ENCODE assay signal across 13 cellular contexts in genomic region chr14:105316563-105316941, GRCh38. TPM values are rescaled to one million over a fixed set of nuclear protein-coding genes. Genes with fewer than 3 reads are reported as not detected.
A peak's percentile ranks its signal among the peaks of the same experiment; 100 is the strongest.
DNase-seq lines count a peak whose midpoint lies in the region; ATAC-seq, FAIRE-seq and TF ChIP-seq lines count a peak whose summit lies in the region.
"Had no signal": no experiment of that assay in that cellular context is flagged by ENCODE, and none has a peak within 500 bp of the region (broad histone marks: within the 10 kb centered on the region; RNA-seq: fewer than 3 reads in every experiment).

No MANE protein-coding gene starts in this region.

- CTCF ChIA-PET in A549 (lab: Yijun Ruan, JAX), result interaction anchor here (0.5 kb wide), 1 partner anchor 14 kb away, joined by 4 read pairs; no protein-coding TSS in a partner anchor
- CTCF ChIA-PET in MCF 10A (lab: Yijun Ruan, JAX), result interaction anchor here (1.7 kb wide), 1 partner anchor 36 kb away, joined by 4 read pairs; no protein-coding TSS in a partner anchor

- H3K4me1 ChIP-seq in A549, result peaks cover 16% of the 10 kb centered on the region
- peaks cover 22% of the 10 kb centered on the region for H3K4me1 ChIP-seq in DOHH2 (ENCODE audit: control insufficient read depth, low read length)

- H3K9me2 ChIP-seq in DOHH2 (replicated peaks; ENCODE audit: control insufficient read depth, low read length), result no peaks in the 10 kb centered on the region

- no peaks in the 10 kb centered on the region for H3K27me3 Mint-ChIP-seq in MCF 10A (ENCODE audit: insufficient read depth, unreplicated experiment)
- no peaks in the 10 kb centered on the region for H3K27me3 Mint-ChIP-seq in natural killer cell treated with Interleukin-12 subunit alpha and Interleukin-12 subunit beta and Interleukin-15 and Interleukin-18, amount 100 ng/mL, for 72 hours

- POLR2A ChIA-PET in A549 (lab: Yijun Ruan, JAX) (no interaction called here), MCF 10A (lab: Yijun Ruan, JAX) (interaction anchor here (0.7 to 0.8 kb wide), 2 partner anchors 17 to 47 kb away, joined by 3 to 4 read pairs; no protein-coding TSS in a partner anchor)

- no peak for FAIRE-seq in A549 (lab: Jason Lieb, UNC)
- FAIRE-seq: GM18507 had no signal

- peak overlapping the region; percentile 93; the same call in 2 of the 3 replicates for H3K4me2 ChIP-seq in A549
- H3K4me2 ChIP-seq in DOHH2 (ENCODE audit: low read length), result 0 out of 2 replicates have a peak overlapping the region, but pooled peaks have one; percentile 9

- ATAC-seq in A549 (no peak), GM18511 (IDR thresholded peaks at IDR 0.05; ENCODE audit: unreplicated experiment) (no peak)
- no peak for ATAC-seq in natural killer cell treated with Interleukin-12 subunit alpha and Interleukin-12 subunit beta and Interleukin-15 and Interleukin-18, amount 100 ng/mL, for 72 hours

- intact Hi-C loops in MCF 10A (cut with micrococcal nuclease), result loop anchor here (5.0 kb wide), 1 partner anchor 36 kb away; no protein-coding TSS in a partner anchor

- TF ChIP-seq CTCF in A549 (IDR thresholded peaks at IDR 0.05) (no peak), DOHH2 (IDR thresholded peaks at IDR 0.05; ENCODE audit: low read depth, low read length, poor library complexity, severe bottlenecking) (no peak), MCF 10A (IDR thresholded peaks at IDR 0.05; ENCODE audit: unreplicated experiment) (no peak)

- TF ChIP-seq POLR2A in A549 (IDR thresholded peaks at IDR 0.05; ENCODE audit: low read length), result no peak

- H4K20me1 ChIP-seq in DOHH2 (ENCODE audit: control insufficient read depth, insufficient read depth, low read depth, low read length), result peaks cover 8% of the 10 kb centered on the region; the same call in 1 of the 2 replicates

- no peak overlapping the region for H3K27ac ChIP-seq in A549
- H3K27ac ChIP-seq in DOHH2 (ENCODE audit: low read depth, low read length), result no peak overlapping the region

- H3K9me3 Mint-ChIP-seq in MCF 10A (ENCODE audit: unreplicated experiment), result no peaks in the 10 kb centered on the region
- no peaks in the 10 kb centered on the region for H3K9me3 Mint-ChIP-seq in natural killer cell treated with Interleukin-12 subunit alpha and Interleukin-12 subunit beta and Interleukin-15 and Interleukin-18, amount 100 ng/mL, for 72 hours

- peak overlapping the region; percentile 84 for H3K4me3 Mint-ChIP-seq in MCF 10A (ENCODE audit: unreplicated experiment)
- H3K4me3 Mint-ChIP-seq in natural killer cell treated with Interleukin-12 subunit alpha and Interleukin-12 subunit beta and Interleukin-15 and Interleukin-18, amount 100 ng/mL, for 72 hours, result peak overlapping the region; percentile 88

- no peak for TF ChIP-seq EP300 in A549 (IDR thresholded peaks at IDR 0.05)

- TF ChIP-seq RAD21 in A549 (conservative IDR thresholded peaks at IDR 0.05 in 1 of 2, IDR thresholded peaks at IDR 0.05 in 1 of 2), result no peak

- BruUV-seq in MCF 10A (replicated peaks; lab: Mats Ljungman, UMichigan), result no TSS peak

- peaks cover 14% of the 10 kb centered on the region for H3K79me2 ChIP-seq in DOHH2 (ENCODE audit: control insufficient read depth, low read length)

- no peaks in the 10 kb centered on the region for H3F3A ChIP-seq in DOHH2 (ENCODE audit: control insufficient read depth, insufficient read depth)

- in situ Hi-C loops in KBM-7 (cut with MboI; ENCODE audit: low pct_unique_long_range_greater_than_20kb, low sequenced_read_pairs), result no loop called here

- H3K27ac Mint-ChIP-seq in MCF 10A (ENCODE audit: low read depth, unreplicated experiment), result no peak overlapping the region
- H3K27ac Mint-ChIP-seq in natural killer cell treated with Interleukin-12 subunit alpha and Interleukin-12 subunit beta and Interleukin-15 and Interleukin-18, amount 100 ng/mL, for 72 hours, result peak overlapping the region in 1 of 2 donors; percentile 55

- 78% methylated on average over 10 of the region's 11 CpGs for WGBS in A549 (ENCODE audit: missing lambda C conversion rate)

- peaks cover 6% of the 10 kb centered on the region for H3K4me1 Mint-ChIP-seq in MCF 10A (ENCODE audit: insufficient read depth, unreplicated experiment)
- H3K4me1 Mint-ChIP-seq in natural killer cell treated with Interleukin-12 subunit alpha and Interleukin-12 subunit beta and Interleukin-15 and Interleukin-18, amount 100 ng/mL, for 72 hours (ENCODE audit: low read depth in 2 of 2), result peaks cover 8 to 9% of the 10 kb centered on the region in 2 donors

- H3K9me3 ChIP-seq in A549 (no peaks in the 10 kb centered on the region), DOHH2 (ENCODE audit: control insufficient read depth, insufficient read depth, low read length) (no peaks in the 10 kb centered on the region)

- H3K4me3 ChIP-seq in A549 (no peak overlapping the region), DOHH2 (ENCODE audit: low read length) (peak overlapping the region; percentile 6; the same call in 1 of the 2 replicates)

- H3K36me3 Mint-ChIP-seq in MCF 10A (ENCODE audit: insufficient read depth, unreplicated experiment), result peaks cover 12% of the 10 kb centered on the region
- no peaks in the 10 kb centered on the region for H3K36me3 Mint-ChIP-seq in natural killer cell treated with Interleukin-12 subunit alpha and Interleukin-12 subunit beta and Interleukin-15 and Interleukin-18, amount 100 ng/mL, for 72 hours

- DNase-seq in A549 (ENCODE audit: low read depth in 1 of 2, low spot score in 1 of 2), result no peak
- DNase-seq in MCF 10A (ENCODE audit: unreplicated experiment), result no peak
- DNase-seq in natural killer cell treated with Interleukin-12 subunit alpha and Interleukin-12 subunit beta and Interleukin-15 and Interleukin-18, amount 100 ng/mL, for 72 hours (ENCODE audit: low spot score), result no peak
- no peak for DNase-seq in KBM-7
- DNase-seq in stimulated activated CD4-positive, alpha-beta T cell treated with anti-CD3 and anti-CD28 coated beads, Interleukin-4, amount 100 ng/mL, for 1 hour, result no peak
- DNase-seq in NCI-H2196 (lab: John Stamatoyannopoulos, UW; ENCODE audit: unreplicated experiment), result no peak
- DNase-seq: DMS 273 treated with DMSO at 0.1 percent for 48 hours; effector CD4-positive, alpha-beta T cell; NCI-H524; occipital lobe had no signal

- peaks cover 2% of the 10 kb centered on the region; the same call in 1 of the 2 replicates for H3K36me3 ChIP-seq in DOHH2 (ENCODE audit: control insufficient read depth, low read length)

- peaks cover 18% of the 10 kb centered on the region for H3K27me3 ChIP-seq in DOHH2 (ENCODE audit: control insufficient read depth, low read length)

TF ChIP-seq in A549, 52 proteins besides CTCF, POLR2A, EP300 and RAD21 (continues in another document):
- no peak for TF ChIP-seq HOXB5 (CRISPR knock-in tag; IDR thresholded peaks at IDR 0.05)
- no peak for TF ChIP-seq ZNF302 (CRISPR knock-in tag; IDR thresholded peaks at IDR 0.05)
- no peak for TF ChIP-seq HOXB13 (CRISPR knock-in tag; IDR thresholded peaks at IDR 0.05; ENCODE audit: low read depth)
- no peak for TF ChIP-seq MAZ (IDR thresholded peaks at IDR 0.05; ENCODE audit: borderline replicate concordance, low read depth, low read length)
- TF ChIP-seq CHD4 (IDR thresholded peaks at IDR 0.05; ENCODE audit: borderline replicate concordance), result no peak
- TF ChIP-seq JUNB (IDR thresholded peaks at IDR 0.05), result no peak
- TF ChIP-seq, protein P1, sequence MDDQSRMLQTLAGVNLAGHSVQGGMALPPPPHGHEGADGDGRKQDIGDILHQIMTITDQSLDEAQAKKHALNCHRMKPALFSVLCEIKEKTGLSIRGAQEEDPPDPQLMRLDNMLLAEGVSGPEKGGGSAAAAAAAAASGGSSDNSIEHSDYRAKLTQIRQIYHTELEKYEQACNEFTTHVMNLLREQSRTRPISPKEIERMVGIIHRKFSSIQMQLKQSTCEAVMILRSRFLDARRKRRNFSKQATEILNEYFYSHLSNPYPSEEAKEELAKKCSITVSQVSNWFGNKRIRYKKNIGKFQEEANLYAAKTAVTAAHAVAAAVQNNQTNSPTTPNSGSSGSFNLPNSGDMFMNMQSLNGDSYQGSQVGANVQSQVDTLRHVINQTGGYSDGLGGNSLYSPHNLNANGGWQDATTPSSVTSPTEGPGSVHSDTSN (IDR thresholded peaks at IDR 0.05), result no peak
- TF ChIP-seq CHD2 (IDR thresholded peaks at IDR 0.05; ENCODE audit: low read length, partially characterized antibody), result no peak
- no peak for TF ChIP-seq ZC3H11A (IDR thresholded peaks at IDR 0.05)
- no peak for TF ChIP-seq FOXS1 (CRISPR knock-in tag; IDR thresholded peaks at IDR 0.05)
- no peak for TF ChIP-seq HMGXB4 (CRISPR knock-in tag; IDR thresholded peaks at IDR 0.05; ENCODE audit: borderline replicate concordance)
- no peak for TF ChIP-seq EHMT2 (IDR thresholded peaks at IDR 0.05; ENCODE audit: low read depth)

RNA-seq across cellular contexts. Expression of gene PACS2, which starts 2.0 kb away (rescaled TPM):
- polyA plus RNA-seq in A549 (2011; rRNA removed) (11.9 and 13.1 TPM in 2 replicates), A549 (2017; fragmentation: RNase III; extraction: RNeasy Plus Mini Kit Qiagen cat#74134 plus additional on column Dnase treatment) (21.7 to 25.8 TPM (median 24.5 TPM) in 3 replicates)
- polyA plus RNA-seq in A549 (2012; cell fraction: cytosol; rRNA removed), result 30.5 and 35.5 TPM in 2 replicates
- 95.3 and 135 TPM in 2 replicates for polyA plus RNA-seq in A549 (2012; cell fraction: nucleus; rRNA removed)
- polyA minus RNA-seq in A549 (2011; rRNA and poly(A)+ RNA removed), result 19.4 and 24.6 TPM in 2 replicates
- total RNA-seq in MCF 10A (2022), result 49.7 and 57.7 TPM in 2 replicates
- 10 to 100 TPM; 24.9 to 26.3 TPM for total RNA-seq in natural killer cell treated with Interleukin-12 subunit alpha and Interleukin-12 subunit beta and Interleukin-15 and Interleukin-18, amount 100 ng/mL, for 72 hours

RNA-seq across cellular contexts. Expression of gene BRF1, which starts 15.8 kb away (rescaled TPM):
- 7.0 and 8.5 TPM in 2 replicates for polyA plus RNA-seq in A549 (2011; rRNA removed)
- polyA plus RNA-seq in A549 (2012; cell fraction: cytosol; rRNA removed), result 15.4 and 21.4 TPM in 2 replicates
- polyA plus RNA-seq in A549 (2012; cell fraction: nucleus; rRNA removed), result 59.0 and 64.6 TPM in 2 replicates
- 23.9 to 29.6 TPM (median 25.7 TPM) in 3 replicates for polyA plus RNA-seq in A549 (2017; fragmentation: RNase III; extraction: RNeasy Plus Mini Kit Qiagen cat#74134 plus additional on column Dnase treatment)
- 9.6 and 14.5 TPM in 2 replicates for polyA minus RNA-seq in A549 (2011; rRNA and poly(A)+ RNA removed)
- 30.7 and 34.3 TPM in 2 replicates for total RNA-seq in MCF 10A (2022)
- 10 to 100 TPM; 43.4 to 76.5 TPM for total RNA-seq in natural killer cell treated with Interleukin-12 subunit alpha and Interleukin-12 subunit beta and Interleukin-15 and Interleukin-18, amount 100 ng/mL, for 72 hours
